In genomic region chr2:208208335-208209085, GRCh38 we compare ENCODE assay signal across 18 cellular contexts. TPM values are rescaled to one million over a fixed set of nuclear protein-coding genes. Genes with fewer than 3 reads are reported as not detected.
DNase-seq lines count a peak whose midpoint lies in the region; ATAC-seq, FAIRE-seq and TF ChIP-seq lines count a peak whose summit lies in the region.
"Had no signal": no experiment of that assay in that cellular context is flagged by ENCODE, and none has a peak within 500 bp of the region (broad histone marks: within the 10 kb centered on the region; RNA-seq: fewer than 3 reads in every experiment).

No MANE protein-coding gene starts in this region.

- no peaks in the 10 kb centered on the region; the same call in 1 of the 2 replicates for H3K9me2 ChIP-seq in GM23338 (ENCODE audit: insufficient read depth)

- H3K4me3 Mint-ChIP-seq in GM23338, result no peak overlapping the region
- H3K4me3 Mint-ChIP-seq: CD14-positive monocyte; CD4-positive, alpha-beta memory T cell; H9 had no signal

- H3K27me3 ChIP-seq in GM23338 (ENCODE audit: insufficient read depth) (no peaks in the 10 kb centered on the region), bronchial epithelial cell (ENCODE audit: control insufficient read depth, insufficient read depth, low read length) (no peaks in the 10 kb centered on the region), upper lobe of right lung (no peaks in the 10 kb centered on the region)
- H3K27me3 ChIP-seq: BLaER1 had no signal

- no peaks in the 10 kb centered on the region for H3K36me3 ChIP-seq in GM23338 (ENCODE audit: insufficient read depth)
- no peaks in the 10 kb centered on the region for H3K36me3 ChIP-seq in bronchial epithelial cell (ENCODE audit: control insufficient read depth, insufficient read depth, low read length)
- H3K36me3 ChIP-seq in upper lobe of right lung, result no peaks in the 10 kb centered on the region
- H3K36me3 ChIP-seq: BLaER1 had no signal

- H3K36me3 Mint-ChIP-seq in GM23338 (ENCODE audit: low read depth), result no peaks in the 10 kb centered on the region
- H3K36me3 Mint-ChIP-seq: CD14-positive monocyte; CD4-positive, alpha-beta memory T cell had no signal

- no peaks in the 10 kb centered on the region for H4K20me1 ChIP-seq in GM23338 (replicated peaks; ENCODE audit: insufficient read depth)
- H4K20me1 ChIP-seq: BLaER1 had no signal

- DNase-seq in GM23338 (ENCODE audit: low spot score) (no peak), bronchial epithelial cell (ENCODE audit: low read depth) (no peak), upper lobe of right lung (no peak), anterior cingulate cortex (lab: John Stamatoyannopoulos, UW) (no peak), left cardiac atrium (no peak)
- DNase-seq: 8988T; CD4-positive, alpha-beta memory T cell; DMS153; DMS79; GF-D8; H9 had no signal

- no peaks in the 10 kb centered on the region for H3F3A ChIP-seq in GM23338 (replicated peaks; ENCODE audit: low read depth)

- no peak overlapping the region for H3K27ac Mint-ChIP-seq in GM23338
- H3K27ac Mint-ChIP-seq: CD14-positive monocyte; CD4-positive, alpha-beta memory T cell; H9 had no signal

- peak; percentile 58 for FAIRE-seq in bronchial epithelial cell (lab: Jason Lieb, UNC)
- FAIRE-seq: H1 had no signal

- H2AFZ ChIP-seq in GM23338, result peak overlapping the region; percentile 74

- H3K9me3 ChIP-seq in upper lobe of right lung, result no peaks in the 10 kb centered on the region
- H3K9me3 ChIP-seq: BLaER1 had no signal

- no peaks in the 10 kb centered on the region for H3K79me2 ChIP-seq in GM23338 (replicated peaks; ENCODE audit: insufficient read depth)

- H3K4me1 ChIP-seq in GM23338 (ENCODE audit: insufficient read depth), result no peaks in the 10 kb centered on the region
- no peaks in the 10 kb centered on the region for H3K4me1 ChIP-seq in upper lobe of right lung
- H3K4me1 ChIP-seq: BLaER1 had no signal

- no peak for ATAC-seq in GM23338
- ATAC-seq in upper lobe of right lung, result peak; percentile 36
- ATAC-seq in HG02852 (IDR thresholded peaks at IDR 0.05; ENCODE audit: unreplicated experiment), result no peak
- ATAC-seq in left cardiac atrium, result no peak

- no peaks in the 10 kb centered on the region for H3K9me3 Mint-ChIP-seq in GM23338
- H3K9me3 Mint-ChIP-seq: CD4-positive, alpha-beta memory T cell; H9 had no signal

- H3K27me3 Mint-ChIP-seq in GM23338 (ENCODE audit: insufficient read depth, low read depth, poor library complexity), result no peaks in the 10 kb centered on the region

- intact Hi-C loops in upper lobe of right lung (cut with DNase I), result no loop called here
- intact Hi-C loops in left cardiac atrium (cut with DNase I), result no loop called here

- H3K4me3 ChIP-seq in GM23338 (no peak overlapping the region), bronchial epithelial cell (ENCODE audit: low read depth, low read length) (no peak overlapping the region), upper lobe of right lung (no peak overlapping the region)
- H3K4me3 ChIP-seq: BLaER1 had no signal

- no peak overlapping the region for H3K4me2 ChIP-seq in GM23338
- H3K4me2 ChIP-seq: BLaER1 had no signal

- H3K4me1 Mint-ChIP-seq in GM23338, result no peaks in the 10 kb centered on the region
- H3K4me1 Mint-ChIP-seq: H9 had no signal

- TF ChIP-seq CTCF in GM23338 (conservative IDR thresholded peaks at IDR 0.05; ENCODE audit: low read depth in 2 of 2), result no peak
- no peak for TF ChIP-seq CTCF in bronchial epithelial cell (IDR thresholded peaks at IDR 0.05; ENCODE audit: insufficient read depth, low read length, severe bottlenecking)
- no peak for TF ChIP-seq CTCF in upper lobe of right lung (IDR thresholded peaks at IDR 0.05)

- H3K27ac ChIP-seq in GM23338 (ENCODE audit: low read depth) (no peak overlapping the region), upper lobe of right lung (no peak overlapping the region)
- H3K27ac ChIP-seq: BLaER1 had no signal

TF ChIP-seq in GM23338, 12 proteins besides CTCF, POLR2A, EP300 and RAD21 (continues in another document):
- TF ChIP-seq EZH2phosphoT487 (IDR thresholded peaks at IDR 0.05; ENCODE audit: unreplicated experiment) (no peak), CREB1 (CRISPR knock-in tag; IDR thresholded peaks at IDR 0.05; ENCODE audit: low read depth) (no peak), REST (IDR thresholded peaks at IDR 0.05; ENCODE audit: unreplicated experiment) (no peak), ETS1 (IDR thresholded peaks at IDR 0.05) (no peak), NANOG (IDR thresholded peaks at IDR 0.05; ENCODE audit: borderline replicate concordance) (no peak), ZNF331 (CRISPR knock-in tag; IDR thresholded peaks at IDR 0.05; ENCODE audit: low read depth) (no peak), STAT1 (IDR thresholded peaks at IDR 0.05; ENCODE audit: unreplicated experiment) (no peak), ZNF114 (CRISPR knock-in tag; IDR thresholded peaks at IDR 0.05) (no peak), EZH2 (IDR thresholded peaks at IDR 0.05; ENCODE audit: low read depth, unreplicated experiment) (no peak)

RNA-seq across cellular contexts. Expression of gene C2orf80, which starts 18.7 kb away (rescaled TPM):
- 3.1 TPM in 1 of 2 replicates, not detected in the other for total RNA-seq in GM23338 (2014; rRNA removed; shearing (Covaris generic))
- polyA plus RNA-seq in GM23338 (2016; fragmentation: Nextera tagmentation; extraction: Ambion mirVana), result 0.64 and 0.92 TPM in 2 replicates
- total RNA-seq in bronchial epithelial cell (not detected in 2 replicates), upper lobe of right lung (not detected), left cardiac atrium (not detected)
- total RNA-seq: A673; CD4-positive, alpha-beta memory T cell; Daoy; H9 had no signal
- polyA plus RNA-seq: AG04450; CD14-positive monocyte; CD4-positive, alpha-beta memory T cell had no signal

RNA-seq across cellular contexts. Expression of gene CRYGA, which starts 45.1 kb away (rescaled TPM):
- not detected in 2 replicates for total RNA-seq in GM23338 (2014; rRNA removed; shearing (Covaris generic))
- polyA plus RNA-seq in GM23338 (2016; fragmentation: Nextera tagmentation; extraction: Ambion mirVana), result not detected in 2 replicates
- total RNA-seq in bronchial epithelial cell (not detected in 2 replicates), upper lobe of right lung (not detected), left cardiac atrium (not detected)
- total RNA-seq: A673; CD4-positive, alpha-beta memory T cell; Daoy; H1; H9 had no signal
- polyA plus RNA-seq: AG04450; CD14-positive monocyte; CD4-positive, alpha-beta memory T cell; H1 had no signal

RNA-seq across cellular contexts. Expression of gene IDH1, which starts 46.4 kb away (rescaled TPM):
- total RNA-seq in GM23338 (2014; rRNA removed; shearing (Covaris generic)), result 536 and 559 TPM in 2 replicates
- polyA plus RNA-seq in GM23338 (2016; fragmentation: Nextera tagmentation; extraction: Ambion mirVana), result 276 and 315 TPM in 2 replicates
- total RNA-seq in bronchial epithelial cell, result 363 and 451 TPM in 2 replicates
- 116 TPM for total RNA-seq in upper lobe of right lung
- total RNA-seq in left cardiac atrium, result 10 to 100 TPM; 36.5 to 79.9 TPM

RNA-seq across cellular contexts. Expression of gene PIKFYVE, which starts 57.5 kb away (rescaled TPM):
- 41.1 and 48.0 TPM in 2 replicates for total RNA-seq in GM23338 (2014; rRNA removed; shearing (Covaris generic))
- 14.7 and 15.1 TPM in 2 replicates for polyA plus RNA-seq in GM23338 (2016; fragmentation: Nextera tagmentation; extraction: Ambion mirVana)
- total RNA-seq in bronchial epithelial cell (18.1 and 19.5 TPM in 2 replicates), upper lobe of right lung (32.5 TPM), left cardiac atrium (10 to 100 TPM; 17.2 to 18.6 TPM)
